1 cellular context compared by ENCODE assay signal in the genomic region with DNA sequence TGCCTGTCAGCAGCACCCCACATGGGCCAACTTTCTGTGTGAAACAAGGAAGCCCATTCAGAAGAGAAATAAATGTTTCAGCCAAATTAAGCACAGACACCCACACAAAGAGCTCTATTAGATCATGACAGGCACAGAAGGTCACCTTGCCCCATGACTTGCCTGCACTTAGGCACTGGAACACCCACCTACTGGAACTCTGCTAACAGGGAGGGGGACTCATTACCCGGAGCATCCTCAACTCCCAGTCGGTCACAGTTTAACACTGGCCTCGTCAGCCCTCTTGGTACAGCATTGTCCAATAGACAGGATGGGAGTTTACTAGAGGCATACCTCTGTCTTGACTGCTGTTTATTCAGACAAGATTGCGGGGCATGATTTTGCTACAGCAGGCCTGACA.
TF ChIP-seq lines count a peak whose summit lies in the region.

No MANE protein-coding gene starts in this region.

TF ChIP-seq in SK-N-SH treated with all-trans-retinoic acid at 6 μM for 48 hours, 23 proteins besides CTCF, POLR2A, EP300 and RAD21 (continued from another document):
- TF ChIP-seq RARB (CRISPR knock-in tag; IDR thresholded peaks at IDR 0.05) (no peak), ZC3H10 (CRISPR knock-in tag; IDR thresholded peaks at IDR 0.05) (no peak), ZFP3 (CRISPR knock-in tag; IDR thresholded peaks at IDR 0.05) (no peak), GLIS3 (CRISPR knock-in tag; IDR thresholded peaks at IDR 0.05) (no peak), ZNF8 (CRISPR knock-in tag; IDR thresholded peaks at IDR 0.05) (no peak)
